Comparison of ENCODE assay signal across 10 cellular contexts in the genomic region with DNA sequence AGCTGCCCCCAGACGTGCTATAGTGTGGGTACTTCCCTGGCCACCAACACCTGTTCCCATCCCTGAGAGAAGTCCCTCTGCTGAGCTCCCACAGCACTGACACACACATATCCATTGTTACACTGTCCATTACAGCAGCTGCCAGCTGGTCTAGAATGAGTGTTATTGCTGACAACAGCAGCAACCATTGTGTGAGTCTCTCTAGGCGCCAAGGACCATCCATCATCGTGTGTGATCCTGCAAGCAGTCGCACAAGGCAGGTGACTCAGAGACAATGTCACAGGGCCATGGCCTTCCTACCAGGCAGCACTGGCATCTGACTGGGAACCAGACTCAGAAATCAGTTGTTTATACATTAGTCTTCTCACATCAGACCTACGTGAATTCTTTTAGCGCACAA. TPM values are rescaled to one million over a fixed set of nuclear protein-coding genes. Genes with fewer than 3 reads are reported as not detected.
DNase-seq lines count a peak whose midpoint lies in the region; ATAC-seq and TF ChIP-seq lines count a peak whose summit lies in the region.
"Had no signal": no experiment of that assay in that cellular context is flagged by ENCODE, and none has a peak within 500 bp of the region (broad histone marks: within the 10 kb centered on the region; RNA-seq: fewer than 3 reads in every experiment).

No MANE protein-coding gene starts in this region.

- H3K9me3 ChIP-seq in neutrophil = no peaks in the 10 kb centered on the region
- no peaks in the 10 kb centered on the region for H3K9me3 ChIP-seq in colonic mucosa

- peak overlapping the region; percentile 74 for H3K27ac Mint-ChIP-seq in central memory CD8-positive, alpha-beta T cell (ENCODE audit: low read depth)
- no peak overlapping the region for H3K27ac Mint-ChIP-seq in stimulated activated naive B cell treated with anti-CD40 and anti-IgM and Interleukin-4, amounts not matched to agents 10 μg/mL and 1 μg/mL and 100 μg/mL, for 72 hours
- H3K27ac Mint-ChIP-seq in immature natural killer cell = peak overlapping the region in 3 of 6 donors; percentile 8 to 61 (median 51)

- peaks cover 40% of the 10 kb centered on the region for H3K36me3 Mint-ChIP-seq in central memory CD8-positive, alpha-beta T cell (ENCODE audit: insufficient read depth)
- peaks cover 65 to 81% of the 10 kb centered on the region in 2 donors for H3K36me3 Mint-ChIP-seq in stimulated activated naive B cell treated with anti-CD40 and anti-IgM and Interleukin-4, amounts not matched to agents 10 μg/mL and 1 μg/mL and 100 μg/mL, for 72 hours
- peaks cover 24 to 62% (median 36%) of the 10 kb centered on the region in 3 donors for H3K36me3 Mint-ChIP-seq in immature natural killer cell

- H3K4me3 Mint-ChIP-seq in central memory CD8-positive, alpha-beta T cell = no peak overlapping the region
- no peak overlapping the region for H3K4me3 Mint-ChIP-seq in stimulated activated naive B cell treated with anti-CD40 and anti-IgM and Interleukin-4, amounts not matched to agents 10 μg/mL and 1 μg/mL and 100 μg/mL, for 72 hours
- H3K4me3 Mint-ChIP-seq in immature natural killer cell = no peak overlapping the region

- intact Hi-C loops in colonic mucosa (cut with DNase I) = no loop called here

- DNase-seq in DMS153 (lab: John Stamatoyannopoulos, UW) (peak; percentile 95), NCI-H2029 treated with DMSO at 0.1 percent for 48 hours (lab: John Stamatoyannopoulos, UW) (peak; percentile 43), germinal center (ENCODE audit: low spot score) (no peak), immature natural killer cell (no peak), colonic mucosa (no peak)
- no peak for DNase-seq in central memory CD8-positive, alpha-beta T cell (ENCODE audit: low spot score in 2 of 2)
- DNase-seq in stimulated activated naive B cell treated with anti-CD40 and anti-IgM and Interleukin-4, amounts not matched to agents 10 μg/mL and 1 μg/mL and 100 μg/mL, for 72 hours = no peak
- DNase-seq: activated CD8-positive, alpha-beta memory T cell treated with anti-CD3 and anti-CD28 coated beads, Interleukin-2, amount 50 U/mL, for 4 hours; foreskin fibroblast had no signal

- no peaks in the 10 kb centered on the region for H3K27me3 ChIP-seq in neutrophil
- H3K27me3 ChIP-seq in colonic mucosa = no peaks in the 10 kb centered on the region

- peaks cover 99% of the 10 kb centered on the region for H3K36me3 ChIP-seq in neutrophil
- H3K36me3 ChIP-seq in colonic mucosa = peaks cover 6% of the 10 kb centered on the region

- H3K27me3 Mint-ChIP-seq in central memory CD8-positive, alpha-beta T cell = no peaks in the 10 kb centered on the region
- no peaks in the 10 kb centered on the region for H3K27me3 Mint-ChIP-seq in stimulated activated naive B cell treated with anti-CD40 and anti-IgM and Interleukin-4, amounts not matched to agents 10 μg/mL and 1 μg/mL and 100 μg/mL, for 72 hours
- H3K27me3 Mint-ChIP-seq in immature natural killer cell (ENCODE audit: low read depth in 3 of 3) = peaks cover 1 to 14% (median 7%) of the 10 kb centered on the region in 3 donors

- H3K9me3 Mint-ChIP-seq in central memory CD8-positive, alpha-beta T cell = no peaks in the 10 kb centered on the region
- no peaks in the 10 kb centered on the region for H3K9me3 Mint-ChIP-seq in stimulated activated naive B cell treated with anti-CD40 and anti-IgM and Interleukin-4, amounts not matched to agents 10 μg/mL and 1 μg/mL and 100 μg/mL, for 72 hours
- no peaks in the 10 kb centered on the region for H3K9me3 Mint-ChIP-seq in immature natural killer cell

- H3K9ac ChIP-seq in colonic mucosa (ENCODE audit: low read depth in 2 of 2, low read length in 2 of 2) = no peak overlapping the region

- ATAC-seq in central memory CD8-positive, alpha-beta T cell (replicated peaks; ENCODE audit: extremely low read depth, poor library complexity, severe bottlenecking) = no peak
- ATAC-seq in stimulated activated naive B cell treated with anti-CD40 and anti-IgM and Interleukin-4, amounts not matched to agents 10 μg/mL and 1 μg/mL and 100 μg/mL, for 72 hours (replicated peaks) = no peak

- peaks cover 42% of the 10 kb centered on the region for H3K4me1 Mint-ChIP-seq in central memory CD8-positive, alpha-beta T cell
- peaks cover 34 to 59% of the 10 kb centered on the region in 2 donors for H3K4me1 Mint-ChIP-seq in stimulated activated naive B cell treated with anti-CD40 and anti-IgM and Interleukin-4, amounts not matched to agents 10 μg/mL and 1 μg/mL and 100 μg/mL, for 72 hours
- H3K4me1 Mint-ChIP-seq in immature natural killer cell = peaks cover 8 to 16% of the 10 kb centered on the region in 2 donors

- peaks cover 0 to 12% of the 10 kb centered on the region in 2 experiments for H3K4me1 ChIP-seq in neutrophil (ENCODE audit: control insufficient read depth in 1 of 2, insufficient read depth in 1 of 2, low read depth in 1 of 2, low read length in 1 of 2)
- H3K4me1 ChIP-seq in colonic mucosa = no peaks in the 10 kb centered on the region

- H3K4me3 ChIP-seq in neutrophil (ENCODE audit: low read depth in 1 of 2, low read length in 1 of 2) (no peak overlapping the region), colonic mucosa (no peak overlapping the region)

- peak overlapping the region; percentile 54 for H3K27ac ChIP-seq in neutrophil
- no peak overlapping the region for H3K27ac ChIP-seq in colonic mucosa

- TF ChIP-seq CTCF in neutrophil (IDR thresholded peaks at IDR 0.05) (no peak), colonic mucosa (IDR thresholded peaks at IDR 0.05) (no peak)

RNA-seq across cellular contexts. Expression of a gene that starts 56.3 kb away (rescaled TPM):
- 10 to 100 TPM; 51.7 to 67.5 (median 59.5) TPM for polyA plus RNA-seq in immature natural killer cell
- 100 to 1,000 TPM; 108 to 146 TPM for total RNA-seq in colonic mucosa

Comparison
In these comparisons a context has a peak if more than half of its experiments do, and no peak if none do; other contexts are left out.
1. DNase-seq: peak in DMS153 (single experiment) and NCI-H2029 treated with DMSO at 0.1 percent for 48 hours (single experiment); none in central memory CD8-positive, alpha-beta T cell (0 of 2), stimulated activated naive B cell treated with anti-CD40 and anti-IgM and Interleukin-4, amounts not matched to agents 10 μg/mL and 1 μg/mL and 100 μg/mL, for 72 hours (single experiment), germinal center (single experiment), immature natural killer cell (0 of 3) and colonic mucosa (single experiment).